In genomic region chr1:59730302-59730701, GRCh38 we compare ENCODE assay signal across 10 cellular contexts.
DNase-seq lines count a peak whose midpoint lies in the region; ATAC-seq, FAIRE-seq and TF ChIP-seq lines count a peak whose summit lies in the region.
"Had no signal": no experiment of that assay in that cellular context is flagged by ENCODE, and none has a peak within 500 bp of the region (broad histone marks: within the 10 kb centered on the region; RNA-seq: fewer than 3 reads in every experiment).

No MANE protein-coding gene starts in this region.

- H3K27ac ChIP-seq in heart left ventricle = peak overlapping the region; percentile 60 to 88 (median 78)
- H3K27ac ChIP-seq in sigmoid colon = peak overlapping the region; percentile 79 to 89 (median 84)

- H3K27me3 ChIP-seq in heart left ventricle = no peaks in the 10 kb centered on the region
- no peaks in the 10 kb centered on the region for H3K27me3 ChIP-seq in sigmoid colon

- TF ChIP-seq POLR2A in heart left ventricle (IDR thresholded peaks at IDR 0.05) (no peak), sigmoid colon (IDR thresholded peaks at IDR 0.05) (no peak), GM12892 (IDR thresholded peaks at IDR 0.05; ENCODE audit: low read depth, low read length) (no peak)

- WGBS in heart left ventricle, 4 donors = 33 to 68% (median 44%) methylated on average over 1 of the region's 1 CpG
- WGBS in sigmoid colon, 2 donors = 92 to 93% methylated on average over 1 of the region's 1 CpG

- no peak for FAIRE-seq in GM12892 (lab: Jason Lieb, UNC)

- no peaks in the 10 kb centered on the region for H3K9me3 ChIP-seq in heart left ventricle
- no peaks in the 10 kb centered on the region for H3K9me3 ChIP-seq in sigmoid colon

- in situ Hi-C loops in astrocyte of the spinal cord (cut with HindIII; ENCODE audit: low sequenced_read_pairs) = no loop called here
- in situ Hi-C loops in KBM-7 (cut with MboI; ENCODE audit: low pct_unique_long_range_greater_than_20kb, low sequenced_read_pairs) = no loop called here

- H3K36me3 ChIP-seq in heart left ventricle (no peaks in the 10 kb centered on the region), sigmoid colon (no peaks in the 10 kb centered on the region)

- DNase-seq in GM03348 (ENCODE audit: low spot score) (peak; percentile 61), astrocyte of the spinal cord (ENCODE audit: low read depth, low spot score) (peak; percentile 84), heart left ventricle (no peak), sigmoid colon (no peak), DMS153 (lab: John Stamatoyannopoulos, UW) (no peak), T-helper 9 cell (no peak), GM12892 (ENCODE audit: insufficient read length) (no peak), KBM-7 (no peak)
- DNase-seq: activated T-cell treated with anti-CD3 and anti-CD28 coated beads, Interleukin-2, amount 50 U/mL, for 1 hour; naive B cell had no signal

- ATAC-seq in heart left ventricle = peak; percentile 17 to 71 (median 40)

- H3K4me3 ChIP-seq in astrocyte of the spinal cord (ENCODE audit: low read depth, low read length) (no peak overlapping the region), heart left ventricle (no peak overlapping the region), sigmoid colon (no peak overlapping the region)

- H3K4me1 ChIP-seq in heart left ventricle = peaks cover 0 to 43% (median 32%) of the 10 kb centered on the region in 12 donors
- peaks cover 0 to 49% (median 36%) of the 10 kb centered on the region in 4 donors for H3K4me1 ChIP-seq in sigmoid colon

- peak in 1 of 4 donors; percentile 52 for TF ChIP-seq EP300 in sigmoid colon (IDR thresholded peaks at IDR 0.05)

- TF ChIP-seq CTCF in astrocyte of the spinal cord (IDR thresholded peaks at IDR 0.05; ENCODE audit: low read depth, low read length) = no peak
- TF ChIP-seq CTCF in heart left ventricle (IDR thresholded peaks at IDR 0.05) = no peak
- TF ChIP-seq CTCF in sigmoid colon (IDR thresholded peaks at IDR 0.05) = no peak

- intact Hi-C loops in heart left ventricle (cut with DNase I) = no loop called here
- intact Hi-C loops in sigmoid colon (cut with DNase I) = no loop called here

Comparison
In these comparisons a context has a peak if more than half of its experiments do, and no peak if none do; other contexts are left out.
1. DNase-seq: peak in GM03348 (single experiment) and astrocyte of the spinal cord (single experiment); none in heart left ventricle (0 of 5), sigmoid colon (single experiment), DMS153 (single experiment), T-helper 9 cell (single experiment), GM12892 (single experiment) and KBM-7 (single experiment).